ENCODE assay signal across 8 cellular contexts in the genomic region with DNA sequence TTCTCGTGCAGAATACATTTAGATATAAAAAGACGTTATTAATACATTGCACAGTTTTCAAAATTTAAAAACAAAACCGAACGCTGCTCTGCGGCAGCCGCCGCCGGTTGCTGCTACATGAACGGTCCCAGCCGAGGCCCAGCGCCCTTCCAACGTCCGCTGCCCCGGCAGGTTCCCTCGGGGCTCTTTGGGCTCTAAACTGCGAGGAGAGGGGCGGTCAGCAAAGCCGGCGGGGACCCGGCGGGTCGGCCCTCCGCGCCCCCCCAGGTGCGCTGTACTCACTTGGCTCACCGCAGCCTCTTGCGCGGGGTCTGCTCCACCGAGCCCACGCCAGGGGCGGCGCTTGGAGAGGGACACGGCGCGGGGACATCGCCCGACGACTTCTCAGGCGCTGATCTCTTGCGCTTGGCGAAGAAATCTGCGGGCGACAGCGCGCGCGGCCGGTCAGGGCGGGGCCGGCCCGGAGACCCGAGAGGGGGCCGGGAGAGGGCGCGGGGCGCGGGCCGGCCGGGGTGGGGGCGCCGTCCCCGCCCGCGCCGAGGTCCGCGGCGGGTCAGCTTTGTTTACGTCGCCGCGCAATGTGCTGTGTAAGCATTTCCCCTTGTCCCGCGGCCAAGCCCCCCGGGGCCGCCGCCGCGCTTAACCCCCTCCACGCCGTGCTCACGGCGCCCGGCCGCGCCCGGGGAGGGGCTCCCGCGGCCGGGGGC. TPM values are rescaled to one million over a fixed set of nuclear protein-coding genes. Genes with fewer than 3 reads are reported as not detected.
DNase-seq lines count a peak whose midpoint lies in the region; ATAC-seq and TF ChIP-seq lines count a peak whose summit lies in the region.

No MANE protein-coding gene starts in this region.

- peak overlapping the region; percentile 64 for H3K4me2 ChIP-seq in fibroblast of lung (ENCODE audit: extremely low read depth, insufficient read depth, low read length)

- no peaks in the 10 kb centered on the region for H4K20me1 ChIP-seq in fibroblast of lung (ENCODE audit: control insufficient read depth, extremely low read depth, insufficient read depth, low read length)

- H3K9ac ChIP-seq in fibroblast of lung (ENCODE audit: insufficient read depth, low read length): peak overlapping the region; percentile 66

- TF ChIP-seq POLR2A in Peyer's patch (IDR thresholded peaks at IDR 0.05): no peak

- POLR2A ChIA-PET in BJ (lab: Charles Lee): no interaction called here

- DNase-seq in BJ (ENCODE audit: low read depth) (no peak), Peyer's patch (no peak), fibroblast of lung (ENCODE audit: low read depth in 2 of 2) (peak in 1 of 2 donors; percentile 47), NCI-H510A treated with DMSO at 0.1 percent for 48 hours (lab: John Stamatoyannopoulos, UW) (no peak), globus pallidus (ENCODE audit: low spot score) (no peak)

- peaks cover 0 to 23% (median 6%) of the 10 kb centered on the region in 4 donors for H3K4me1 ChIP-seq in Peyer's patch
- H3K4me1 ChIP-seq in fibroblast of lung (ENCODE audit: control insufficient read depth, extremely low read depth, insufficient read depth, low read length): no peaks in the 10 kb centered on the region
- peaks cover 18% of the 10 kb centered on the region for H3K4me1 ChIP-seq in neuron (ENCODE audit: insufficient read depth, low read length)

- peaks cover 1% of the 10 kb centered on the region; the same call in 1 of the 2 replicates for H3K27me3 ChIP-seq in BJ (ENCODE audit: control insufficient read depth, insufficient read depth, low read length)
- no peaks in the 10 kb centered on the region for H3K27me3 ChIP-seq in Peyer's patch
- H3K27me3 ChIP-seq in fibroblast of lung (ENCODE audit: control insufficient read depth, insufficient read depth, low read length): peaks cover 3% of the 10 kb centered on the region
- H3K27me3 ChIP-seq in neuron (ENCODE audit: insufficient read depth, low read length): peaks cover 21% of the 10 kb centered on the region

- CTCF ChIA-PET in BJ (lab: Yijun Ruan, JAX): interaction anchor here (1.0 to 20.3 kb wide), 3 partner anchors 10 to 351 kb away, joined by 3 to 772 read pairs (median 3); no protein-coding TSS in a partner anchor

- H3K4me3 ChIP-seq in BJ (ENCODE audit: low read depth, low read length) (peak overlapping the region; percentile 60), Peyer's patch (peak overlapping the region; percentile 57 to 73 (median 72)), fibroblast of lung (replicated peaks in 1 of 4; ENCODE audit: control extremely low read depth in 1 of 4, insufficient read depth in 1 of 4, low read depth in 3 of 4, low read length in 4 of 4) (peak overlapping the region; percentile 50 to 77 (median 72)), neuron (ENCODE audit: low read length) (peak overlapping the region; percentile 51)

- H3K36me3 ChIP-seq in BJ (ENCODE audit: control insufficient read depth, insufficient read depth, low read length) (no peaks in the 10 kb centered on the region), Peyer's patch (no peaks in the 10 kb centered on the region), fibroblast of lung (ENCODE audit: control insufficient read depth, insufficient read depth, low read length) (no peaks in the 10 kb centered on the region), neuron (ENCODE audit: insufficient read depth, low read length) (no peaks in the 10 kb centered on the region)

- H2AFZ ChIP-seq in fibroblast of lung (ENCODE audit: low read length) (no peak overlapping the region), neuron (ENCODE audit: low read depth, low read length) (no peak overlapping the region)

- ATAC-seq in GM21529 (IDR thresholded peaks at IDR 0.05; ENCODE audit: unreplicated experiment) (no peak), GM21717 (IDR thresholded peaks at IDR 0.05; ENCODE audit: unreplicated experiment) (no peak)

- no peaks in the 10 kb centered on the region for H3K79me2 ChIP-seq in fibroblast of lung (ENCODE audit: control insufficient read depth, insufficient read depth, low read length)

- TF ChIP-seq CTCF in BJ (IDR thresholded peaks at IDR 0.05; ENCODE audit: insufficient read depth, low read depth, low read length) (no peak), Peyer's patch (IDR thresholded peaks at IDR 0.05) (no peak), fibroblast of lung (conservative IDR thresholded peaks at IDR 0.05 in 1 of 2, IDR thresholded peaks at IDR 0.05 in 1 of 2; ENCODE audit: low read depth in 1 of 2, low read length in 2 of 2) (no peak)

- H3K27ac ChIP-seq in Peyer's patch: peak overlapping the region; percentile 64 to 83 (median 76)
- H3K27ac ChIP-seq in fibroblast of lung (ENCODE audit: insufficient read depth, low read length): no peak overlapping the region

- H3K9me3 ChIP-seq in Peyer's patch (no peaks in the 10 kb centered on the region), fibroblast of lung (ENCODE audit: control insufficient read depth, insufficient read depth, low read depth, low read length) (no peaks in the 10 kb centered on the region), neuron (ENCODE audit: low read length) (peaks cover 4% of the 10 kb centered on the region)

RNA-seq across cellular contexts. Expression of gene CDKN1C, which starts 1.7 kb away (rescaled TPM):
- polyA plus RNA-seq in BJ (2011; rRNA removed) (2.1 and 2.5 TPM in 2 replicates), fibroblast of lung (5.2 and 8.6 TPM in 2 replicates)
- 0.33 and 0.41 TPM in 2 replicates for polyA minus RNA-seq in BJ (2011; rRNA and poly(A)+ RNA removed)
- total RNA-seq in Peyer's patch (10 to 100 TPM in 2 of 4 donors, 1 to 10 TPM in 2; 6.1 to 22.3 (median 11.1) TPM), fibroblast of lung (31.1 and 31.5 TPM in 2 replicates)
- 9.0 and 12.6 TPM in 2 replicates for polyA plus RNA-seq in fibroblast of lung (2012)
- polyA minus RNA-seq in fibroblast of lung (ENCODE audit: low replicate concordance): 1.1 and 2.5 TPM in 2 replicates

RNA-seq across cellular contexts. Expression of gene PHLDA2, which starts 45.4 kb away (rescaled TPM):
- polyA plus RNA-seq in BJ (2011; rRNA removed) (12.8 and 13.7 TPM in 2 replicates), fibroblast of lung (16.2 and 20.5 TPM in 2 replicates)
- 3.3 and 5.3 TPM in 2 replicates for polyA minus RNA-seq in BJ (2011; rRNA and poly(A)+ RNA removed)
- total RNA-seq in Peyer's patch (1 to 10 TPM in 3 of 4 donors, not detected in 1; 4.1 to 6.4 (median 4.9) TPM), fibroblast of lung (4.1 and 6.8 TPM in 2 replicates)
- polyA plus RNA-seq in fibroblast of lung (2012): 108 and 155 TPM in 2 replicates
- polyA minus RNA-seq in fibroblast of lung (ENCODE audit: low replicate concordance): 13.6 and 18.5 TPM in 2 replicates
